Comparison of ENCODE assay signal across 1 cellular context in the genomic region with DNA sequence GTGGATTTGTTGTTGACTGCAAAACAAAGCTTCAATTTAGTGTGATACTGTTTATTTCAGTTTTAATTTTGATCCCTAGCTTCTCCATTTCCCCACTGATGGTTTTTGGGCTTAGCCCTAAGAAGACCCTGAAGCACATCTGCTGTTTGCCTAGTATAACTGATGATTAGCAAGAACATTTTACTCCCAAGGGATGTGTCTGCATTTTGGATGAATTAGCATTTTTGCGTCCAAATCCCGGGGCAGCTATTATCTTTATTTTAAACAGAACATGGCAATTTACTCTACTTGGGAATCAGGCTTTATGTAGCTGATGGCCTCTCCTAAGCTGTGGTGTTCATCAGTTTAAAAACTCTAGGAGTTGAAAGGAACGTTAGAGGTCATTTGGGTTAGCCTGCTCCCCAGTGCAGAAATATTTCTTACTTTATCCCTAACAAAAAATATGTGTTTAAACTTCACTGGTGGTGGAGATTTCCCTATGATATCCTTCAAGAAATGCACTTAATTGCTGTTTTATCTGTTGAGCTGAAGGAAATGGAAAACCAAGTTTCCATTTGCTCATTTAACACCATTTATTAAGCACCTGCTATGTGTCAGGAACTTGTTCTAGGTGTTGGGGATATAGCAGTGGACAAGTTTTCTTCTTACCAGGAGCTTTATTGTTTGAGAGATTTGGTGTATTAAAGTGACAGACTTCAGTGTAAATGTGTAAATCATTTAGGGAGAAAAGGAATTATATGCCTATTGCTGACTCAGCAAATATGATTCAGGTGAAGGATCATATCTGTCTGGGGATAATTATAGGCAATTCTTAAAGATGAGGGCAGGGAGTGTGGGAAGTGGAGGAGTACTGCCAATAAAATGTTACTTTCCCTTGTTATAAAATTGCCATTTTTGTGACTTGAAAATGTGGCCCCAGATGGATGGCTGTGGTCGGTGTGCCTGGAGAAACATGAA.
TF ChIP-seq lines count a peak whose summit lies in the region.

No MANE protein-coding gene starts in this region.

TF ChIP-seq in HepG2, 621 proteins besides CTCF, POLR2A, EP300 and RAD21:
- TF ChIP-seq BRCA1 (CRISPR knock-in tag; IDR thresholded peaks at IDR 0.05): no peak
- TF ChIP-seq, protein P1, sequence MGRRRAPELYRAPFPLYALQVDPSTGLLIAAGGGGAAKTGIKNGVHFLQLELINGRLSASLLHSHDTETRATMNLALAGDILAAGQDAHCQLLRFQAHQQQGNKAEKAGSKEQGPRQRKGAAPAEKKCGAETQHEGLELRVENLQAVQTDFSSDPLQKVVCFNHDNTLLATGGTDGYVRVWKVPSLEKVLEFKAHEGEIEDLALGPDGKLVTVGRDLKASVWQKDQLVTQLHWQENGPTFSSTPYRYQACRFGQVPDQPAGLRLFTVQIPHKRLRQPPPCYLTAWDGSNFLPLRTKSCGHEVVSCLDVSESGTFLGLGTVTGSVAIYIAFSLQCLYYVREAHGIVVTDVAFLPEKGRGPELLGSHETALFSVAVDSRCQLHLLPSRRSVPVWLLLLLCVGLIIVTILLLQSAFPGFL (CRISPR knock-in tag; IDR thresholded peaks at IDR 0.05): no peak
- TF ChIP-seq MAFF (IDR thresholded peaks at IDR 0.05; ENCODE audit: low read depth, low read length): peak; percentile 100
- no peak for TF ChIP-seq PBX2 (CRISPR knock-in tag; IDR thresholded peaks at IDR 0.05)
- peak; percentile 99 to 100 for TF ChIP-seq MAFK (conservative IDR thresholded peaks at IDR 0.05 in 1 of 2, IDR thresholded peaks at IDR 0.05 in 1 of 2; ENCODE audit: low read length in 2 of 2)
- TF ChIP-seq MAFG (CRISPR knock-in tag; IDR thresholded peaks at IDR 0.05): peak; percentile 54; the same call in 1 of the 2 replicates
- TF ChIP-seq, protein P2, sequence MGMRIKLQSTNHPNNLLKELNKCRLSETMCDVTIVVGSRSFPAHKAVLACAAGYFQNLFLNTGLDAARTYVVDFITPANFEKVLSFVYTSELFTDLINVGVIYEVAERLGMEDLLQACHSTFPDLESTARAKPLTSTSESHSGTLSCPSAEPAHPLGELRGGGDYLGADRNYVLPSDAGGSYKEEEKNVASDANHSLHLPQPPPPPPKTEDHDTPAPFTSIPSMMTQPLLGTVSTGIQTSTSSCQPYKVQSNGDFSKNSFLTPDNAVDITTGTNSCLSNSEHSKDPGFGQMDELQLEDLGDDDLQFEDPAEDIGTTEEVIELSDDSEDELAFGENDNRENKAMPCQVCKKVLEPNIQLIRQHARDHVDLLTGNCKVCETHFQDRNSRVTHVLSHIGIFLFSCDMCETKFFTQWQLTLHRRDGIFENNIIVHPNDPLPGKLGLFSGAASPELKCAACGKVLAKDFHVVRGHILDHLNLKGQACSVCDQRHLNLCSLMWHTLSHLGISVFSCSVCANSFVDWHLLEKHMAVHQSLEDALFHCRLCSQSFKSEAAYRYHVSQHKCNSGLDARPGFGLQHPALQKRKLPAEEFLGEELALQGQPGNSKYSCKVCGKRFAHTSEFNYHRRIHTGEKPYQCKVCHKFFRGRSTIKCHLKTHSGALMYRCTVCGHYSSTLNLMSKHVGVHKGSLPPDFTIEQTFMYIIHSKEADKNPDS (CRISPR knock-in tag; IDR thresholded peaks at IDR 0.05): no peak
- no peak for TF ChIP-seq WIZ (CRISPR knock-in tag; IDR thresholded peaks at IDR 0.05)
- no peak for TF ChIP-seq SMAD1 (CRISPR knock-in tag; IDR thresholded peaks at IDR 0.05; ENCODE audit: borderline replicate concordance, low read depth)
- TF ChIP-seq ARID3A (IDR thresholded peaks at IDR 0.05; ENCODE audit: low read depth, low read length): no peak
- no peak for TF ChIP-seq FOSL1 (CRISPR knock-in tag; IDR thresholded peaks at IDR 0.05; ENCODE audit: borderline replicate concordance)
